ENCODE assay signal across 8 cellular contexts in genomic region chr22:24758164-24758799, GRCh38. TPM values are rescaled to one million over a fixed set of nuclear protein-coding genes. Genes with fewer than 3 reads are reported as not detected.
DNase-seq lines count a peak whose midpoint lies in the region; ATAC-seq, FAIRE-seq and TF ChIP-seq lines count a peak whose summit lies in the region.

No MANE protein-coding gene starts in this region.

- H3K9me3 ChIP-seq in NT2/D1 (ENCODE audit: insufficient read depth, low read length) = no peaks in the 10 kb centered on the region

- no peak overlapping the region for H3K4me3 ChIP-seq in NT2/D1 (ENCODE audit: insufficient read length, low read depth)
- H3K4me3 ChIP-seq in retinal pigment epithelial cell (ENCODE audit: low read length) = no peak overlapping the region

- TF ChIP-seq CTCF in AG09319 (IDR thresholded peaks at IDR 0.05; ENCODE audit: low read depth, low read length) (peak; percentile 82), GM13976 (IDR thresholded peaks at IDR 0.05; ENCODE audit: borderline replicate concordance, control extremely low read depth, extremely low read depth, insufficient read depth, missing control alignments) (peak; percentile 66), retinal pigment epithelial cell (conservative IDR thresholded peaks at IDR 0.05; ENCODE audit: low read depth, low read length) (peak; percentile 78)

- no peak for ATAC-seq in activated T-cell treated with anti-CD3 and anti-CD28 coated beads, Interleukin-2, amount 50 U/mL, for 72 hours (replicated peaks in 1 of 2)
- no peak for ATAC-seq in HG02798 (IDR thresholded peaks at IDR 0.05; ENCODE audit: poor library complexity, unreplicated experiment)
- ATAC-seq in GM18907 (IDR thresholded peaks at IDR 0.05; ENCODE audit: unreplicated experiment) = no peak

- FAIRE-seq in frontal cortex (lab: Jason Lieb, UNC) = peak; percentile 64

- H3K27ac Mint-ChIP-seq in activated T-cell treated with anti-CD3 and anti-CD28 coated beads, Interleukin-2, amount 50 U/mL, for 72 hours = no peak overlapping the region

- no peaks in the 10 kb centered on the region for H3K27me3 ChIP-seq in NT2/D1 (ENCODE audit: insufficient read depth, insufficient read length)

- peak; percentile 19 for DNase-seq in AG09319 (ENCODE audit: extremely low read depth, low read depth)
- peak; percentile 56 for DNase-seq in GM13976 (ENCODE audit: low spot score)
- DNase-seq in NT2/D1 (ENCODE audit: low read depth, low spot score) = peak; percentile 23
- DNase-seq in activated T-cell treated with anti-CD3 and anti-CD28 coated beads, Interleukin-2, amount 50 U/mL, for 72 hours = peak; percentile 50 to 66
- peak; percentile 29 to 53 for DNase-seq in frontal cortex (ENCODE audit: low spot score in 2 of 2)
- peak; percentile 3 for DNase-seq in retinal pigment epithelial cell (ENCODE audit: low read depth)

- H3K4me1 Mint-ChIP-seq in activated T-cell treated with anti-CD3 and anti-CD28 coated beads, Interleukin-2, amount 50 U/mL, for 72 hours (ENCODE audit: low read depth) = no peaks in the 10 kb centered on the region

- no peaks in the 10 kb centered on the region for H3K36me3 ChIP-seq in NT2/D1 (ENCODE audit: insufficient read depth, insufficient read length, low read length)

- H3K27me3 Mint-ChIP-seq in activated T-cell treated with anti-CD3 and anti-CD28 coated beads, Interleukin-2, amount 50 U/mL, for 72 hours (ENCODE audit: low read depth) = no peaks in the 10 kb centered on the region

- in situ Hi-C loops in GM13976 (cut with MboI; ENCODE audit: low sequenced_read_pairs, unreplicated experiment) = no loop called here

- no peak overlapping the region for H3K9ac ChIP-seq in NT2/D1 (ENCODE audit: insufficient read length, low read depth)

- no peaks in the 10 kb centered on the region for H3K9me3 Mint-ChIP-seq in activated T-cell treated with anti-CD3 and anti-CD28 coated beads, Interleukin-2, amount 50 U/mL, for 72 hours

- H3K36me3 Mint-ChIP-seq in activated T-cell treated with anti-CD3 and anti-CD28 coated beads, Interleukin-2, amount 50 U/mL, for 72 hours (ENCODE audit: insufficient read depth in 2 of 2) = no peaks in the 10 kb centered on the region

- no peak overlapping the region for H3K4me3 Mint-ChIP-seq in activated T-cell treated with anti-CD3 and anti-CD28 coated beads, Interleukin-2, amount 50 U/mL, for 72 hours

- H3K4me1 ChIP-seq in NT2/D1 (ENCODE audit: insufficient read depth, insufficient read length) = peaks cover 9% of the 10 kb centered on the region

RNA-seq across cellular contexts. Expression of gene PIWIL3, which starts 16.2 kb away (rescaled TPM):
- not detected for total RNA-seq in activated T-cell treated with anti-CD3 and anti-CD28 coated beads, Interleukin-2, amount 50 U/mL, for 72 hours
- not detected for total RNA-seq in frontal cortex

RNA-seq across cellular contexts. Expression of gene SGSM1, which starts 47.7 kb away (rescaled TPM):
- total RNA-seq in activated T-cell treated with anti-CD3 and anti-CD28 coated beads, Interleukin-2, amount 50 U/mL, for 72 hours = under 1 TPM; 0.07 to 0.14 TPM
- total RNA-seq in frontal cortex = 8.6 TPM

Comparison
In these comparisons a context has a peak if more than half of its experiments do, and no peak if none do; other contexts are left out.
1. DNase-seq: peak in every context shown above with its lines; median percentile 58 in activated T-cell treated with anti-CD3 and anti-CD28 coated beads, Interleukin-2, amount 50 U/mL, for 72 hours; 56 in GM13976; 41 in frontal cortex; 23 in NT2/D1; 19 in AG09319; 3 in retinal pigment epithelial cell.